ENCODE assay signal across 8 cellular contexts in the genomic region with DNA sequence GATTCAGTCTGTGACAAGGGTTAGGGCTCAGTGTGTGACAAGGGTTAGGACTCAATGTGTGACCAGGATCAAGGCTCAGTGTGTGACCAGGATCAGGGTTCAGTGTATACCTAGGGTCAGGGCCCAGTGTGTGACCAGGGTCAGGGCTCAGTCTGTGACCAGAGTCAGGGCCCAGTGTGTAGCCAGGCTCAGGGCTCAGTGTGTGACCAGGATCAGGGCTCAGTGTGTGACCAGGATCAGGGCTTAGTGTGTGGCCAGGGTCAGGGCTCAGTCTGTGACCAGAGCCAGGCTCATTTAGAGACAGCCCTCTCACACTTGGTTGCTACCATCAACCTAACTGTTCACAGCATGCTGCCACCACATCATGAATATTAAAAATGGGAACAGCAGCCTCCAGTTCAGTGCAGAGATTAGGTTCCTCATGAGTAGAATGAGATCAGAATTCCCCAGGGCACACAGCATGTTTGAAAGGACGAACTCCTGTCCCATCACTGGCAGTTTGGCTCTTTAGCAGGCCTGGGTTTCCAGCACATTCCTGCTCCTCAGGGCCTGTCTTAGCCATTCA. TPM values are rescaled to one million over a fixed set of nuclear protein-coding genes. Genes with fewer than 3 reads are reported as not detected.
DNase-seq lines count a peak whose midpoint lies in the region; ATAC-seq and TF ChIP-seq lines count a peak whose summit lies in the region.

No MANE protein-coding gene starts in this region.

- H3K36me3 ChIP-seq in neural cell (ENCODE audit: insufficient read depth, low read length), result no peaks in the 10 kb centered on the region
- H3K36me3 ChIP-seq in uterus, result no peaks in the 10 kb centered on the region

- no peaks in the 10 kb centered on the region for H3K9me2 ChIP-seq in neural cell (ENCODE audit: insufficient read depth, low read length)

- no peak for TF ChIP-seq POLR2A in uterus (IDR thresholded peaks at IDR 0.05)

- no peaks in the 10 kb centered on the region for H3K27me3 ChIP-seq in neural cell (ENCODE audit: insufficient read depth, low read depth, low read length)
- H3K27me3 ChIP-seq in uterus, result no peaks in the 10 kb centered on the region

- no peak for DNase-seq in Right ventricle myocardium inferior (ENCODE audit: missing footprints)
- DNase-seq in cardiac septum (ENCODE audit: low spot score), result no peak
- no peak for DNase-seq in uterus
- no peak for DNase-seq in activated T-cell treated with anti-CD3 and anti-CD28 coated beads for 4 hours
- no peak for DNase-seq in D341Med (ENCODE audit: low spot score)
- no peak for DNase-seq in NCI-H2196 treated with DMSO at 0.1 percent for 48 hours (lab: John Stamatoyannopoulos, UW; ENCODE audit: unreplicated experiment)

- H3K27ac ChIP-seq in cingulate gyrus (ENCODE audit: low read depth, low read length) (peak overlapping the region; percentile 61), neural cell (ENCODE audit: low read length) (peak overlapping the region; percentile 86), uterus (peak overlapping the region; percentile 92 to 95)

- H3K9me3 ChIP-seq in neural cell (ENCODE audit: low read length) (no peaks in the 10 kb centered on the region), uterus (no peaks in the 10 kb centered on the region)

- H4K20me1 ChIP-seq in neural cell (ENCODE audit: insufficient read depth), result no peaks in the 10 kb centered on the region

- H3F3A ChIP-seq in neural cell (ENCODE audit: insufficient read depth, low read length, poor library complexity, severe bottlenecking), result no peaks in the 10 kb centered on the region

- H3K79me2 ChIP-seq in neural cell (replicated peaks; ENCODE audit: insufficient read depth, low read length), result no peaks in the 10 kb centered on the region

- intact Hi-C loops in Right ventricle myocardium inferior (cut with DNase I), result loop anchor here (1.0 kb wide), 1 partner anchor 14 kb away; no protein-coding TSS in a partner anchor
- intact Hi-C loops in cardiac septum (cut with DNase I), result loop anchor here (1.0 kb wide), 1 partner anchor 14 kb away; no protein-coding TSS in a partner anchor
- intact Hi-C loops in uterus (cut with DNase I; ENCODE audit: low total_unique reads), result no loop called here

- ATAC-seq in Right ventricle myocardium inferior, result peak; percentile 14

- H2AFZ ChIP-seq in neural cell (ENCODE audit: low read depth, low read length), result peak overlapping the region; percentile 42

- TF ChIP-seq CTCF in neural cell (IDR thresholded peaks at IDR 0.05; ENCODE audit: poor library complexity, severe bottlenecking) (no peak), uterus (IDR thresholded peaks at IDR 0.05) (no peak)

- H3K4me1 ChIP-seq in uterus, result peaks cover 8 to 13% of the 10 kb centered on the region in 2 donors

- no peak for TF ChIP-seq EP300 in neural cell (conservative IDR thresholded peaks at IDR 0.05; ENCODE audit: poor library complexity, severe bottlenecking)

- TF ChIP-seq RAD21 in neural cell (conservative IDR thresholded peaks at IDR 0.05), result no peak

- H3K4me2 ChIP-seq in neural cell (ENCODE audit: low read length), result peak overlapping the region; percentile 37

- H3K4me3 ChIP-seq in neural cell (ENCODE audit: low read length) (peak overlapping the region; percentile 45), uterus (no peak overlapping the region)

- peak overlapping the region; percentile 62 for H3K9ac ChIP-seq in neural cell (ENCODE audit: low read length)

TF ChIP-seq in neural cell, 6 proteins besides CTCF, POLR2A, EP300 and RAD21:
- TF ChIP-seq MXI1 (conservative IDR thresholded peaks at IDR 0.05; ENCODE audit: poor library complexity, severe bottlenecking) (no peak), EZH2 (IDR thresholded peaks at IDR 0.05; ENCODE audit: borderline replicate concordance, insufficient read depth, low read length, poor library complexity, severe bottlenecking) (no peak)
- TF ChIP-seq, protein P1, sequence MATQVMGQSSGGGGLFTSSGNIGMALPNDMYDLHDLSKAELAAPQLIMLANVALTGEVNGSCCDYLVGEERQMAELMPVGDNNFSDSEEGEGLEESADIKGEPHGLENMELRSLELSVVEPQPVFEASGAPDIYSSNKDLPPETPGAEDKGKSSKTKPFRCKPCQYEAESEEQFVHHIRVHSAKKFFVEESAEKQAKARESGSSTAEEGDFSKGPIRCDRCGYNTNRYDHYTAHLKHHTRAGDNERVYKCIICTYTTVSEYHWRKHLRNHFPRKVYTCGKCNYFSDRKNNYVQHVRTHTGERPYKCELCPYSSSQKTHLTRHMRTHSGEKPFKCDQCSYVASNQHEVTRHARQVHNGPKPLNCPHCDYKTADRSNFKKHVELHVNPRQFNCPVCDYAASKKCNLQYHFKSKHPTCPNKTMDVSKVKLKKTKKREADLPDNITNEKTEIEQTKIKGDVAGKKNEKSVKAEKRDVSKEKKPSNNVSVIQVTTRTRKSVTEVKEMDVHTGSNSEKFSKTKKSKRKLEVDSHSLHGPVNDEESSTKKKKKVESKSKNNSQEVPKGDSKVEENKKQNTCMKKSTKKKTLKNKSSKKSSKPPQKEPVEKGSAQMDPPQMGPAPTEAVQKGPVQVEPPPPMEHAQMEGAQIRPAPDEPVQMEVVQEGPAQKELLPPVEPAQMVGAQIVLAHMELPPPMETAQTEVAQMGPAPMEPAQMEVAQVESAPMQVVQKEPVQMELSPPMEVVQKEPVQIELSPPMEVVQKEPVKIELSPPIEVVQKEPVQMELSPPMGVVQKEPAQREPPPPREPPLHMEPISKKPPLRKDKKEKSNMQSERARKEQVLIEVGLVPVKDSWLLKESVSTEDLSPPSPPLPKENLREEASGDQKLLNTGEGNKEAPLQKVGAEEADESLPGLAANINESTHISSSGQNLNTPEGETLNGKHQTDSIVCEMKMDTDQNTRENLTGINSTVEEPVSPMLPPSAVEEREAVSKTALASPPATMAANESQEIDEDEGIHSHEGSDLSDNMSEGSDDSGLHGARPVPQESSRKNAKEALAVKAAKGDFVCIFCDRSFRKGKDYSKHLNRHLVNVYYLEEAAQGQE (IDR thresholded peaks at IDR 0.05; ENCODE audit: borderline replicate concordance), result peak; percentile 45

RNA-seq across cellular contexts. Expression of a gene that starts 24.3 kb away (rescaled TPM):
- total RNA-seq in Right ventricle myocardium inferior (15.9 TPM), cardiac septum (29.1 TPM), uterus (10 to 100 TPM; 19.4 to 68.4 (median 33.1) TPM)
- 1.9 and 2.1 TPM in 2 replicates for polyA plus RNA-seq in neural cell
- polyA minus RNA-seq in neural cell, result 1.7 and 2.2 TPM in 2 replicates

RNA-seq across cellular contexts. Expression of a gene that starts 41.5 kb away (rescaled TPM):
- total RNA-seq in Right ventricle myocardium inferior (31.2 TPM), cardiac septum (32.1 TPM), uterus (10 to 100 TPM in 2 of 4 donors, 1 to 10 TPM in 2; 4.4 to 16.6 (median 8.3) TPM)
- polyA plus RNA-seq in neural cell, result 49.5 and 59.4 TPM in 2 replicates
- polyA minus RNA-seq in neural cell, result 37.3 and 39.2 TPM in 2 replicates

RNA-seq across cellular contexts. Expression of a gene that starts 44.0 kb away (rescaled TPM):
- total RNA-seq in Right ventricle myocardium inferior (22.3 TPM), cardiac septum (24.6 TPM), uterus (100 to 1,000 TPM in 2 of 4 donors, 10 to 100 TPM in 2; 39.0 to 118 (median 78.3) TPM)
- polyA plus RNA-seq in neural cell, result 4.7 and 10.9 TPM in 2 replicates
- polyA minus RNA-seq in neural cell, result 12.9 and 14.8 TPM in 2 replicates
